8 cellular contexts compared by ENCODE assay signal in the genomic region with DNA sequence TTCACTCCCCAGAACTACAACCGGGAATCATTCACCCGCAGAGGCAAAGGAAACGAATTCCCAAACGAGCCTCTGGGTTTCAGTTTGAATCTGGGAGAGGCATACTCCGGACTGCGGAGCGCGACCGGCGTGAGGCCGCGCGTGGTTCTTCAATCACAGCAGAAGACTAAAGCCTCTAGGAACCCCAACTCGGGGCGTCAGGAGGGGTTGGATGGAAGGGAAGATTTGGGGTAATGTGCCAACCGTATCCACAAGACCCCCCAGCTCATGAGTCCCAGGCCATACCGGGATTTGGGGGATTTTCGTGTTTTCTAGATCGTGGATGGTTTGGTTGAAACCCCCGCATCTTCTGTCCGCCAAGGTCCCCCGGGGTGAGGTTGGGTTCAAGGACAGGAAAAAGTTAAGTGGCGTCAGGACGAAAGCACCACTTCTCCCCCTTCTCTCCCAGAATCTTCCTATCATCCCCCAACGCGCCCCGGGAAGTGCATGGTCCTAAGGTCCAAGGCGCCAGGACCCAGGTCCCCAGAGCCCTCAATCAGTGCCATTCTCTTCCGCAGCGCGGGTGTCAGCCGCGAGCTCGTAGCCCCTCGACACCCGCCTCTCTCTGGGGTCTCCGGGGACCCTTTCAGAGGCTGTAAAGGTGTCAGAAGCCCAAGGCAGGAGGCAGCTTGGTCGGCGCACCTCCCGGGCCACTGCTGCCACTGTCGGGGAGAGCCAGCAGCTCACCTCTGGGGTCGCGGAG. TPM values are rescaled to one million over a fixed set of nuclear protein-coding genes. Genes with fewer than 3 reads are reported as not detected.
A peak's percentile ranks its signal among the peaks of the same experiment; 100 is the strongest.
DNase-seq lines count a peak whose midpoint lies in the region; ATAC-seq, FAIRE-seq and TF ChIP-seq lines count a peak whose summit lies in the region.

No MANE protein-coding gene starts in this region.

- H3K4me1 Mint-ChIP-seq in activated T-cell treated with anti-CD3 and anti-CD28 coated beads, Interleukin-2, amount 50 U/mL, for 4 hours (ENCODE audit: low read depth): peaks cover 40% of the 10 kb centered on the region

- WGBS in mammary epithelial cell (ENCODE audit: low coverage, missing lambda C conversion rate): 3% methylated on average over 20 of the region's 43 CpGs
- WGBS in right lobe of liver (ENCODE audit: insufficient coverage, low coverage, low lambda C conversion rate, missing lambda C conversion rate): 1% methylated on average over 15 of the region's 43 CpGs
- WGBS in upper lobe of left lung, 2 donors: 3 to 9% methylated on average over 28 to 37 of the region's 43 CpGs

- H3K36me3 Mint-ChIP-seq in activated T-cell treated with anti-CD3 and anti-CD28 coated beads, Interleukin-2, amount 50 U/mL, for 4 hours (ENCODE audit: insufficient read depth): no peaks in the 10 kb centered on the region

- H3K4me2 ChIP-seq in mammary epithelial cell (ENCODE audit: insufficient read depth, low read depth, low read length): peak overlapping the region; percentile 74

- H3K4me1 ChIP-seq in mammary epithelial cell (ENCODE audit: insufficient read depth, low read length) (peaks cover 26% of the 10 kb centered on the region), right lobe of liver (peaks cover 0 to 32% (median 6%) of the 10 kb centered on the region in 4 donors), upper lobe of left lung (peaks cover 48 to 58% (median 57%) of the 10 kb centered on the region in 4 donors)

- H3K27ac ChIP-seq in mammary epithelial cell (ENCODE audit: insufficient read depth, low read depth, low read length) (no peak overlapping the region), right lobe of liver (peak overlapping the region in 1 of 3 donors; percentile 86), upper lobe of left lung (peak overlapping the region in 2 of 4 donors; percentile 65 to 72)

- peak overlapping the region; percentile 87 for H2AFZ ChIP-seq in mammary epithelial cell (ENCODE audit: low read depth, low read length)

- H3K79me2 ChIP-seq in mammary epithelial cell (ENCODE audit: insufficient read depth, low read length): no peaks in the 10 kb centered on the region

- dilution Hi-C loops in mammary epithelial cell (cut with HindIII; ENCODE audit: low sequenced_read_pairs): no loop called here

- ATAC-seq in activated T-cell treated with anti-CD3 and anti-CD28 coated beads, Interleukin-2, amount 50 U/mL, for 4 hours: no peak
- ATAC-seq in right lobe of liver: peak; percentile 3 to 31 (median 14)
- ATAC-seq in upper lobe of left lung (ENCODE audit: low FRiP score in 2 of 2): peak in 1 of 2 donors; percentile 18

- no peaks in the 10 kb centered on the region for H3K36me3 ChIP-seq in mammary epithelial cell (ENCODE audit: insufficient read depth, low read length)
- H3K36me3 ChIP-seq in right lobe of liver: no peaks in the 10 kb centered on the region
- no peaks in the 10 kb centered on the region for H3K36me3 ChIP-seq in upper lobe of left lung

- peaks cover 58% of the 10 kb centered on the region for H3K27me3 Mint-ChIP-seq in activated T-cell treated with anti-CD3 and anti-CD28 coated beads, Interleukin-2, amount 50 U/mL, for 4 hours (ENCODE audit: low read depth)

- FAIRE-seq in HTR-8/SVneo (lab: Jason Lieb, UNC): no peak

- no peaks in the 10 kb centered on the region for H3K9me3 Mint-ChIP-seq in activated T-cell treated with anti-CD3 and anti-CD28 coated beads, Interleukin-2, amount 50 U/mL, for 4 hours

- in situ Hi-C loops in mammary epithelial cell (cut with MboI; ENCODE audit: low sequenced_read_pairs in 2 of 2) (loop anchor here in 1 of 2 donors (25.0 kb wide), 1 partner anchor 643 kb away; no protein-coding TSS in a partner anchor), G401 (cut with HindIII; ENCODE audit: low sequenced_read_pairs) (no loop called here)

- no peak for TF ChIP-seq EP300 in upper lobe of left lung (IDR thresholded peaks at IDR 0.05)

- no peak overlapping the region for H3K9ac ChIP-seq in mammary epithelial cell (ENCODE audit: insufficient read depth, low read length)

- DNase-seq in activated T-cell treated with anti-CD3 and anti-CD28 coated beads, Interleukin-2, amount 50 U/mL, for 4 hours: no peak
- no peak for DNase-seq in activated T-cell treated with anti-CD3 and anti-CD28 coated beads, Interleukin-2, amount 50 U/mL, for 48 hours
- peak; percentile 20 for DNase-seq in mammary epithelial cell
- peak in 1 of 3 donors; percentile 51 for DNase-seq in right lobe of liver
- peak in 1 of 2 donors; percentile 80 for DNase-seq in upper lobe of left lung
- DNase-seq in HCEC 1CT: no peak
- no peak for DNase-seq in HTR-8/SVneo (ENCODE audit: insufficient read length, low spot score)
- no peak for DNase-seq in G401 (ENCODE audit: low spot score)

- no TSS peak for BruUV-seq in mammary epithelial cell (replicated peaks; lab: Mats Ljungman, UMichigan)

- CTCF ChIA-PET in mammary epithelial cell (lab: Charles Lee; ENCODE audit: low non-redundant PET): no interaction called here

- H3K4me3 ChIP-seq in mammary epithelial cell (replicated peaks in 1 of 3; ENCODE audit: insufficient read depth in 1 of 3, low read depth in 2 of 3, low read length in 3 of 3) (peak overlapping the region; percentile 41 to 47 (median 45)), right lobe of liver (peak overlapping the region; percentile 42 to 63 (median 50)), upper lobe of left lung (peak overlapping the region; percentile 12 to 75 (median 64))

- H3K4me3 Mint-ChIP-seq in activated T-cell treated with anti-CD3 and anti-CD28 coated beads, Interleukin-2, amount 50 U/mL, for 4 hours: peak overlapping the region; percentile 81

- intact Hi-C loops in mammary epithelial cell (cut with micrococcal nuclease): loop anchor here (2.0 to 10.0 kb wide), 5 partner anchors 187 to 648 kb away; no protein-coding TSS in a partner anchor
- intact Hi-C loops in right lobe of liver (cut with DNase I): no loop called here

- TF ChIP-seq CTCF in mammary epithelial cell (conservative IDR thresholded peaks at IDR 0.05 in 1 of 2, IDR thresholded peaks at IDR 0.05 in 1 of 2; ENCODE audit: extremely low read depth in 1 of 2, insufficient read depth in 1 of 2, low read depth in 1 of 2, low read length in 2 of 2) (no peak), right lobe of liver (IDR thresholded peaks at IDR 0.05) (no peak), upper lobe of left lung (IDR thresholded peaks at IDR 0.05) (no peak)

- H3K9me3 ChIP-seq in mammary epithelial cell (replicated peaks; ENCODE audit: insufficient read depth, low read length) (no peaks in the 10 kb centered on the region), right lobe of liver (no peaks in the 10 kb centered on the region), upper lobe of left lung (no peaks in the 10 kb centered on the region)

- H4K20me1 ChIP-seq in mammary epithelial cell (ENCODE audit: insufficient read depth, low read length): peaks cover 2% of the 10 kb centered on the region

- peaks cover 53% of the 10 kb centered on the region for H3K27me3 ChIP-seq in mammary epithelial cell (ENCODE audit: insufficient read depth, low read length)
- H3K27me3 ChIP-seq in right lobe of liver: peaks cover 9 to 20% of the 10 kb centered on the region in 2 donors
- H3K27me3 ChIP-seq in upper lobe of left lung: peaks cover 0 to 62% (median 29%) of the 10 kb centered on the region in 4 donors

- TF ChIP-seq POLR2A in right lobe of liver (IDR thresholded peaks at IDR 0.05) (no peak), upper lobe of left lung (IDR thresholded peaks at IDR 0.05) (no peak)

RNA-seq across cellular contexts. Expression of a gene that starts 1.7 kb away (rescaled TPM):
- under 1 TPM; 0.37 to 0.95 (median 0.38) TPM for total RNA-seq in activated T-cell treated with anti-CD3 and anti-CD28 coated beads, Interleukin-2, amount 50 U/mL, for 4 hours
- total RNA-seq in mammary epithelial cell (10 to 100 TPM in 1 of 2 donors, under 1 TPM in 1; 0.47 to 13.8 TPM), right lobe of liver (1 to 10 TPM in 2 of 6 experiments, under 1 TPM in 4; 0.29 to 2.1 (median 0.66) TPM), upper lobe of left lung (1 to 10 TPM in 3 of 6 donors, under 1 TPM in 2, not detected in 1; 0.30 to 4.1 (median 1.2) TPM)
- not detected for polyA plus RNA-seq in mammary epithelial cell
- not detected for polyA minus RNA-seq in mammary epithelial cell
- not detected in 2 replicates for total RNA-seq in G401 (2014; rRNA removed; shearing (Covaris generic))

Comparison
In these comparisons a context has a peak if more than half of its experiments do, and no peak if none do; other contexts are left out.
1. ATAC-seq: peak in right lobe of liver (4 of 4); none in activated T-cell treated with anti-CD3 and anti-CD28 coated beads, Interleukin-2, amount 50 U/mL, for 4 hours (0 of 2).
2. Peak in every context shown above with its lines, with median percentiles within 50 percentile points of each other: H3K4me3 ChIP-seq.